In genomic region chr11:58905716-58906547, GRCh38 we compare ENCODE assay signal across 8 cellular contexts. TPM values are rescaled to one million over a fixed set of nuclear protein-coding genes. Genes with fewer than 3 reads are reported as not detected.
DNase-seq lines count a peak whose midpoint lies in the region; ATAC-seq and TF ChIP-seq lines count a peak whose summit lies in the region.

No MANE protein-coding gene starts in this region.

- no peak for ATAC-seq in HG02884 (IDR thresholded peaks at IDR 0.05; ENCODE audit: unreplicated experiment)
- no peak for ATAC-seq in HG03139 (IDR thresholded peaks at IDR 0.05; ENCODE audit: unreplicated experiment)

- intact Hi-C loops in activated T-helper 2 cell treated with anti-CD3 and anti-CD28 coated beads, Interferon-gamma antibody, Interleukin-2, Interleukin-4, amounts not matched to agents 10 μg/mL and 5 μg/mL and 100 μg/mL, durations not matched to agents 14 hours and 24 hours and 36 hours (cut with micrococcal nuclease), result no loop called here

- H3K36me3 Mint-ChIP-seq in activated T-helper 2 cell treated with anti-CD3 and anti-CD28 coated beads, Interferon-gamma antibody, Interleukin-2, Interleukin-4, amounts not matched to agents 10 μg/mL and 5 μg/mL and 100 μg/mL, durations not matched to agents 14 hours and 24 hours and 36 hours (ENCODE audit: low read depth), result no peaks in the 10 kb centered on the region

- no peak overlapping the region for H3K27ac Mint-ChIP-seq in activated T-helper 2 cell treated with anti-CD3 and anti-CD28 coated beads, Interferon-gamma antibody, Interleukin-2, Interleukin-4, amounts not matched to agents 10 μg/mL and 5 μg/mL and 100 μg/mL, durations not matched to agents 14 hours and 24 hours and 36 hours

- H3K4me3 ChIP-seq in LNCaP clone FGC (ENCODE audit: low read depth, low read length), result peak overlapping the region; percentile 60

- TF ChIP-seq CTCF in LNCaP clone FGC (IDR thresholded peaks at IDR 0.05; ENCODE audit: control insufficient read depth, extremely low read depth, insufficient read depth), result peak; percentile 52

- DNase-seq in AG08395 (ENCODE audit: low spot score) (peak; percentile 86), LNCaP clone FGC (ENCODE audit: low read depth) (peak; percentile 97), brain pericyte (ENCODE audit: low read depth, low spot score) (peak; percentile 68), iPS-NIHi7 (ENCODE audit: extremely low spot score) (peak; percentile 88), superior temporal gyrus (ENCODE audit: extremely low spot score) (peak; percentile 91)
- no peak for DNase-seq in activated T-helper 2 cell treated with anti-CD3 and anti-CD28 coated beads, Interferon-gamma antibody, Interleukin-2, Interleukin-4, amounts not matched to agents 10 μg/mL and 5 μg/mL and 100 μg/mL, durations not matched to agents 14 hours and 24 hours and 36 hours (ENCODE audit: low spot score)

- H3K4me1 Mint-ChIP-seq in activated T-helper 2 cell treated with anti-CD3 and anti-CD28 coated beads, Interferon-gamma antibody, Interleukin-2, Interleukin-4, amounts not matched to agents 10 μg/mL and 5 μg/mL and 100 μg/mL, durations not matched to agents 14 hours and 24 hours and 36 hours (ENCODE audit: low read depth), result no peaks in the 10 kb centered on the region

- peaks cover 47% of the 10 kb centered on the region for H3K27me3 Mint-ChIP-seq in activated T-helper 2 cell treated with anti-CD3 and anti-CD28 coated beads, Interferon-gamma antibody, Interleukin-2, Interleukin-4, amounts not matched to agents 10 μg/mL and 5 μg/mL and 100 μg/mL, durations not matched to agents 14 hours and 24 hours and 36 hours (ENCODE audit: low read depth)

- H3K4me3 Mint-ChIP-seq in activated T-helper 2 cell treated with anti-CD3 and anti-CD28 coated beads, Interferon-gamma antibody, Interleukin-2, Interleukin-4, amounts not matched to agents 10 μg/mL and 5 μg/mL and 100 μg/mL, durations not matched to agents 14 hours and 24 hours and 36 hours (ENCODE audit: low read depth), result no peak overlapping the region

- H3K9me3 Mint-ChIP-seq in activated T-helper 2 cell treated with anti-CD3 and anti-CD28 coated beads, Interferon-gamma antibody, Interleukin-2, Interleukin-4, amounts not matched to agents 10 μg/mL and 5 μg/mL and 100 μg/mL, durations not matched to agents 14 hours and 24 hours and 36 hours, result no peaks in the 10 kb centered on the region

RNA-seq across cellular contexts. Expression of gene GLYATL1, which starts 33.4 kb away (rescaled TPM):
- total RNA-seq in activated T-helper 2 cell treated with anti-CD3 and anti-CD28 coated beads, Interferon-gamma antibody, Interleukin-2, Interleukin-4, amounts not matched to agents 10 μg/mL and 5 μg/mL and 100 μg/mL, durations not matched to agents 14 hours and 24 hours and 36 hours, result not detected in 2 replicates
